Comparison of ENCODE assay signal across 2 cellular contexts in genomic region chr1:45473302-45473701, GRCh38.
TF ChIP-seq lines count a peak whose summit lies in the region.

No MANE protein-coding gene starts in this region.

TF ChIP-seq in GM12891, 5 proteins besides CTCF, POLR2A, EP300 and RAD21:
- TF ChIP-seq POU2F2 (IDR thresholded peaks at IDR 0.05; ENCODE audit: low read depth, low read length) (no peak), POLR2AphosphoS5 (IDR thresholded peaks at IDR 0.05; ENCODE audit: low read depth, low read length) (no peak), TAF1 (IDR thresholded peaks at IDR 0.05; ENCODE audit: low read depth, low read length) (no peak), SPI1 (IDR thresholded peaks at IDR 0.05; ENCODE audit: low read depth, low read length) (no peak), PAX5 (IDR thresholded peaks at IDR 0.05; ENCODE audit: insufficient read depth, low read length, severe bottlenecking) (no peak)

TF ChIP-seq in K562, 482 proteins besides CTCF, POLR2A, EP300 and RAD21:
- TF ChIP-seq JUND (IDR thresholded peaks at IDR 0.05; ENCODE audit: borderline replicate concordance, low read depth, low read length) (no peak), JUND (tag; IDR thresholded peaks at IDR 0.05; ENCODE audit: borderline replicate concordance, low read depth, low read length) (no peak), ZNF197 (CRISPR knock-in tag; IDR thresholded peaks at IDR 0.05; ENCODE audit: low read depth) (no peak), MECOM (CRISPR knock-in tag; IDR thresholded peaks at IDR 0.05) (no peak), MAFG (tag; conservative IDR thresholded peaks at IDR 0.05) (no peak), PPARD (CRISPR knock-in tag; IDR thresholded peaks at IDR 0.05) (no peak), ZNF134 (CRISPR knock-in tag; conservative IDR thresholded peaks at IDR 0.05) (no peak), ZNF518B (CRISPR knock-in tag; IDR thresholded peaks at IDR 0.05) (no peak)
